In the genomic region with DNA sequence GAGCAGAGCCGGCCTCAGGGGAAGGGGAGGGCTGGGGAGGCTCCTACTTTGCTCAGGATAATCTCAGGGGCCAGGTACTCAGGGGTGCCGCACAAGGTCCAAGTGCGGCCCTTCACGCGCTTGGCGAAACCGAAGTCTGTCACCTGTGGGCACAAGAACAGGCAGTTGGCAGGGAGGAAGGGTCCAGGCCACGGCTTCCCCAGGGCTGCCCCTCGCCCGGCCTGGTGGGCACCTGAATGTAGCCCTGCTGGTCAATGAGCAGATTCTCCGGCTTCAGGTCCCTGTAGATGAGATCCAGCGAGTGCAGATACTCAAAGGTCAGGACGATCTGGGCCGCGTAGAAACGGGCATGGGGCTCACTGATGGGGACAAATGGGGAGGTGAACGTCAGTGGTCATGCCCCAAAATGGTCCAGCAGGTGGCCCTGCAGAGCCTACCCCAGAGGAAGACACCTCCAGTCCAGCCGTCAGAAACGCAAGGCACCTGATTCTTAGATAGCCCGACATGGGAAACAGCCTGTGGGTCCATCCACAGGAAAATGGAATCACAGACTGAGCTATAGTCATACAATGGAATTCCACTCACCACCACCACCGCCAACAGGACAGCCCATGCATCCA, we compare ENCODE assay signal across 1 cellular context.
TF ChIP-seq lines count a peak whose summit lies in the region.

No MANE protein-coding gene starts in this region.

TF ChIP-seq in HepG2, 621 proteins besides CTCF, POLR2A, EP300 and RAD21 (continued from another document):
- TF ChIP-seq STAG1 (CRISPR knock-in tag; IDR thresholded peaks at IDR 0.05) (peak; percentile 56), AGO1 (IDR thresholded peaks at IDR 0.05; ENCODE audit: low read depth, low read length, poor library complexity, severe bottlenecking) (no peak), CENPT (CRISPR knock-in tag; IDR thresholded peaks at IDR 0.05; ENCODE audit: low read depth) (no peak), GLI4 (CRISPR knock-in tag; IDR thresholded peaks at IDR 0.05; ENCODE audit: borderline replicate concordance) (no peak), ATF7-NPFF (CRISPR knock-in tag; IDR thresholded peaks at IDR 0.05; ENCODE audit: low read depth) (no peak), SAP130 (CRISPR knock-in tag; IDR thresholded peaks at IDR 0.05; ENCODE audit: low read depth) (0 out of 2 replicates have a peak, but pooled peaks have one; percentile 14), ZNF232 (CRISPR knock-in tag; IDR thresholded peaks at IDR 0.05; ENCODE audit: borderline replicate concordance) (no peak), ETV5 (CRISPR knock-in tag; IDR thresholded peaks at IDR 0.05; ENCODE audit: borderline replicate concordance) (no peak), HDAC2 (CRISPR knock-in tag; IDR thresholded peaks at IDR 0.05) (no peak), ZNF790 (CRISPR knock-in tag; IDR thresholded peaks at IDR 0.05; ENCODE audit: borderline replicate concordance) (no peak), RXRB (CRISPR knock-in tag; IDR thresholded peaks at IDR 0.05; ENCODE audit: borderline replicate concordance) (no peak), HMG20A (CRISPR knock-in tag; IDR thresholded peaks at IDR 0.05; ENCODE audit: borderline replicate concordance) (no peak)
- TF ChIP-seq, protein P1, sequence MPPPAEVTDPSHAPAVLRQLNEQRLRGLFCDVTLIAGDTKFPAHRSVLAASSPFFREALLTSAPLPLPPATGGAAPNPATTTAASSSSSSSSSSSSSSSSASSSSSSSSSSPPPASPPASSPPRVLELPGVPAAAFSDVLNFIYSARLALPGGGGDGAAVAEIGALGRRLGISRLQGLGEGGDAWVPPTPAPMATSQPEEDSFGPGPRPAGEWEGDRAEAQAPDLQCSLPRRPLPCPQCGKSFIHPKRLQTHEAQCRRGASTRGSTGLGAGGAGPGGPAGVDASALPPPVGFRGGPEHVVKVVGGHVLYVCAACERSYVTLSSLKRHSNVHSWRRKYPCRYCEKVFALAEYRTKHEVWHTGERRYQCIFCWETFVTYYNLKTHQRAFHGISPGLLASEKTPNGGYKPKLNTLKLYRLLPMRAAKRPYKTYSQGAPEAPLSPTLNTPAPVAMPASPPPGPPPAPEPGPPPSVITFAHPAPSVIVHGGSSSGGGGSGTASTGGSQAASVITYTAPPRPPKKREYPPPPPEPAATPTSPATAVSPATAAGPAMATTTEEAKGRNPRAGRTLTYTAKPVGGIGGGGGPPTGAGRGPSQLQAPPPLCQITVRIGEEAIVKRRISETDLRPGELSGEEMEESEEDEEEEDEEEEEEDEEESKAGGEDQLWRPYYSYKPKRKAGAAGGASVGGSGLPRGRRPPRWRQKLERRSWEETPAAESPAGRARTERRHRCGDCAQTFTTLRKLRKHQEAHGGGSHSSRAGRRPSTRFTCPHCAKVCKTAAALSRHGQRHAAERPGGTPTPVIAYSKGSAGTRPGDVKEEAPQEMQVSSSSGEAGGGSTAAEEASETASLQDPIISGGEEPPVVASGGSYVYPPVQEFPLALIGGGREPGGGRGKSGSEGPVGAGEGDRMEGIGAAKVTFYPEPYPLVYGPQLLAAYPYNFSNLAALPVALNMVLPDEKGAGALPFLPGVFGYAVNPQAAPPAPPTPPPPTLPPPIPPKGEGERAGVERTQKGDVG (CRISPR knock-in tag; IDR thresholded peaks at IDR 0.05; ENCODE audit: borderline replicate concordance), result no peak
